In the genomic region with DNA sequence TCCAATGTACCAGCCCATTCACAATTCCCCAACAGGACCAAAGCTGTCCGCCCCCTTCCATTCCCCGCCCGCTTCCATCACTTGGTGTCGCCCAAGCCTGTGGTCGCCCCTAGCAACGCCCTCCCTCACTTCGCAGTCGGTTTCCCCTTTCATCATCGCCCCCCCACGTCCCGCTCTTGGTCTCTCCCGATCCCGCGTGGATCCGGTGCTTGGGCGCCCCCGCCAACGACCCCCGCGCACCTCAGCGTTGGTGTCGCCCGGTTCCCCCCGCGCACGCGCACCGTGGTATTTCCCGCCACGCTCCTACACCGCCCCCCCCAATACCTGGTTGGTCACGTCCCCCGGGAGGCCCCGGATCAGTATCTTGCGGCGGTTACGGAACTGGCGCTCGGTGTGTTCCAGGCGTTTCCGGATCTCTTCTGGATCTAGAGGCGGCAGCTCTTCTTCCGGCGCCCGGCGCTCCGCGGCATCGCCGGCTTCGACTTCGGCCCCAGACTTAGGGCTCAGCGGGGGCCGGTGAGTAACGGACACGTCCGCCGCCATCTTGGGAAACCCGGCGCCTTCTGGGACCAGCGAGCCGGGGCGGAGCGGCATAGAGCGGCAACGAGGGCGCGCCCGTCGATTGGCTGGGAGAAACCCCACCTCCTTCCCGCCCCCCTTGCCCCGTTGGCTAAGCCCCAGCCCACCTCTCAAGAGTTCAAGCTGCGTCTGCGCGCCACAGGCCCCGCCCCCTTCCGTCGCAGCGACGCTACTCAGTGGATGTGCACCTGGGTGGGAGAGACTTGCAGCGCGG, we compare ENCODE assay signal across 8 cellular contexts. TPM values are rescaled to one million over a fixed set of nuclear protein-coding genes. Genes with fewer than 3 reads are reported as not detected.
A peak's percentile ranks its signal among the peaks of the same experiment; 100 is the strongest.
DNase-seq lines count a peak whose midpoint lies in the region; ATAC-seq, FAIRE-seq and TF ChIP-seq lines count a peak whose summit lies in the region.

A gene with protein sequence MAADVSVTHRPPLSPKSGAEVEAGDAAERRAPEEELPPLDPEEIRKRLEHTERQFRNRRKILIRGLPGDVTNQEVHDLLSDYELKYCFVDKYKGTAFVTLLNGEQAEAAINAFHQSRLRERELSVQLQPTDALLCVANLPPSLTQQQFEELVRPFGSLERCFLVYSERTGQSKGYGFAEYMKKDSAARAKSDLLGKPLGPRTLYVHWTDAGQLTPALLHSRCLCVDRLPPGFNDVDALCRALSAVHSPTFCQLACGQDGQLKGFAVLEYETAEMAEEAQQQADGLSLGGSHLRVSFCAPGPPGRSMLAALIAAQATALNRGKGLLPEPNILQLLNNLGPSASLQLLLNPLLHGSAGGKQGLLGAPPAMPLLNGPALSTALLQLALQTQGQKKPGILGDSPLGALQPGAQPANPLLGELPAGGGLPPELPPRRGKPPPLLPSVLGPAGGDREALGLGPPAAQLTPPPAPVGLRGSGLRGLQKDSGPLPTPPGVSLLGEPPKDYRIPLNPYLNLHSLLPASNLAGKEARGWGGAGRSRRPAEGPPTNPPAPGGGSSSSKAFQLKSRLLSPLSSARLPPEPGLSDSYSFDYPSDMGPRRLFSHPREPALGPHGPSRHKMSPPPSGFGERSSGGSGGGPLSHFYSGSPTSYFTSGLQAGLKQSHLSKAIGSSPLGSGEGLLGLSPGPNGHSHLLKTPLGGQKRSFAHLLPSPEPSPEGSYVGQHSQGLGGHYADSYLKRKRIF (minus strand): TSS at position 565 of the 793 bp plus-strand sequence. CDS start 22 bp downstream, at position 543.

- H3K27me3 ChIP-seq in endothelial cell of umbilical vein (ENCODE audit: control insufficient read depth in 2 of 2, insufficient read depth in 2 of 2, low read length in 2 of 2) (no peaks in the 10 kb centered on the region), mononuclear cell (ENCODE audit: insufficient read depth, low read length) (no peaks in the 10 kb centered on the region)

- peak within 1 kb of the TSS; percentile 49 for H2AFZ ChIP-seq in endothelial cell of umbilical vein (ENCODE audit: low read depth, low read length)

- TF ChIP-seq EP300 in Ishikawa (IDR thresholded peaks at IDR 0.05; ENCODE audit: borderline replicate concordance) = peak; percentile 44; the same call in 1 of the 2 replicates

- POLR2A ChIA-PET in endothelial cell of umbilical vein (lab: Charles Lee) = interaction anchor here (0.5 to 2.2 kb wide), 8 partner anchors 10 to 227 kb away, joined by 3 to 13 read pairs (median 4); a partner anchor contains a TSS

- no peaks in the 10 kb centered on the region for H4K20me1 ChIP-seq in endothelial cell of umbilical vein (replicated peaks; ENCODE audit: control insufficient read depth, extremely low read depth, insufficient read depth, low read length)

- ATAC-seq in GM21619 (IDR thresholded peaks at IDR 0.05; ENCODE audit: unreplicated experiment) = peak; percentile 76

- BruUV-seq in endothelial cell of umbilical vein (replicated peaks; lab: Mats Ljungman, UMichigan) = no TSS peak

- dilution Hi-C loops in endothelial cell of umbilical vein (cut with MboI; ENCODE audit: extremely low pct_ligation_motif_present, low sequenced_read_pairs) = no loop called here

- no peaks in the 10 kb centered on the region for H3K9me3 ChIP-seq in endothelial cell of umbilical vein (replicated peaks; ENCODE audit: control insufficient read depth, insufficient read depth, low read length)
- H3K9me3 ChIP-seq in mononuclear cell (ENCODE audit: low read depth, low read length) = no peaks in the 10 kb centered on the region

- H3K27ac ChIP-seq in endothelial cell of umbilical vein (ENCODE audit: insufficient read depth, low read depth, low read length) = peak within 1 kb of the TSS; percentile 78

- peak within 1 kb of the TSS; percentile 31 to 71 (median 47) for H3K4me3 ChIP-seq in endothelial cell of umbilical vein (replicated peaks in 1 of 3; ENCODE audit: insufficient read depth in 1 of 3, low read depth in 1 of 3, low read length in 3 of 3)
- peak within 1 kb of the TSS; percentile 86 for H3K4me3 ChIP-seq in mononuclear cell (ENCODE audit: low read length)

- peak; percentile 83 for TF ChIP-seq POLR2A in endothelial cell of umbilical vein (IDR thresholded peaks at IDR 0.05; ENCODE audit: low read depth, low read length)

- peaks cover 23% of the 10 kb centered on the region for H3K79me2 ChIP-seq in endothelial cell of umbilical vein (ENCODE audit: control insufficient read depth, insufficient read depth, low read length)

- TF ChIP-seq RAD21 in Ishikawa (IDR thresholded peaks at IDR 0.05; ENCODE audit: low read depth) = no peak

- no peaks in the 10 kb centered on the region for H3K9me1 ChIP-seq in endothelial cell of umbilical vein (replicated peaks; ENCODE audit: control insufficient read depth, extremely low read depth, insufficient read depth, low read length)

- peaks cover 3 to 13% of the 10 kb centered on the region in 2 experiments for H3K36me3 ChIP-seq in endothelial cell of umbilical vein (ENCODE audit: control insufficient read depth in 2 of 2, extremely low read depth in 1 of 2, insufficient read depth in 2 of 2, low read length in 2 of 2)

- peak within 1 kb of the TSS; percentile 64 for H3K4me2 ChIP-seq in endothelial cell of umbilical vein (ENCODE audit: insufficient read depth, low read length)

- TF ChIP-seq CTCF in endothelial cell of umbilical vein (IDR thresholded peaks at IDR 0.05; ENCODE audit: extremely low read depth in 1 of 2, insufficient read depth in 1 of 2, low read depth in 1 of 2, low read length in 2 of 2) = no peak

- CTCF ChIA-PET in endothelial cell of umbilical vein (lab: Charles Lee) = interaction anchor here (0.6 to 3.5 kb wide), 9 partner anchors 12 to 83 kb away, joined by 3 to 23 read pairs (median 6); a partner anchor contains a TSS

- peak; percentile 99 for FAIRE-seq in endothelial cell of umbilical vein (lab: Jason Lieb, UNC)

- peaks cover 16% of the 10 kb centered on the region for H3K4me1 ChIP-seq in endothelial cell of umbilical vein (ENCODE audit: control insufficient read depth, extremely low read depth, insufficient read depth, low read length)
- H3K4me1 ChIP-seq in mononuclear cell (ENCODE audit: insufficient read depth, low read length) = peaks cover 49% of the 10 kb centered on the region

- DNase-seq in DMS153 treated with DMSO at 0.1 percent for 48 hours (lab: John Stamatoyannopoulos, UW; ENCODE audit: unreplicated experiment) = peak; percentile 94
- DNase-seq in OCI-M2 (lab: John Stamatoyannopoulos, UW; ENCODE audit: unreplicated experiment) = peak; percentile 100
- peak; percentile 97 for DNase-seq in activated T-cell treated with anti-CD3 and anti-CD28 coated beads for 24 hours (ENCODE audit: low read depth)
- peak; percentile 97 for DNase-seq in endothelial cell of umbilical vein (ENCODE audit: low read depth, low spot score)
- peak; percentile 98 for DNase-seq in stimulated activated CD8-positive, alpha-beta memory T cell treated with anti-CD3 and anti-CD28 coated beads, Interleukin-2, amount 100 ng/mL, for 48 hours (ENCODE audit: low read depth in 2 of 2)

- H3K9ac ChIP-seq in endothelial cell of umbilical vein (replicated peaks; ENCODE audit: extremely low read depth, insufficient read depth, low read length) = peak within 1 kb of the TSS; percentile 95

- intact Hi-C loops in endothelial cell of umbilical vein (cut with micrococcal nuclease) = loop anchor here (1.0 to 5.0 kb wide), 3 partner anchors 16 to 81 kb away; a partner anchor contains a TSS

TF ChIP-seq in Ishikawa, 13 proteins besides CTCF, POLR2A, EP300 and RAD21 (continues in another document):
- TF ChIP-seq TCF12 (IDR thresholded peaks at IDR 0.05; ENCODE audit: low read depth) (peak; percentile 67), YY1 (IDR thresholded peaks at IDR 0.05; ENCODE audit: low read depth) (peak; percentile 97), TAF1 (IDR thresholded peaks at IDR 0.05; ENCODE audit: low read depth) (peak; percentile 97), FOXM1 (IDR thresholded peaks at IDR 0.05; ENCODE audit: borderline replicate concordance, low read depth) (no peak; the same call in 1 of the 2 replicates), ZBTB7A (IDR thresholded peaks at IDR 0.05; ENCODE audit: low read depth) (peak; percentile 63; the same call in 1 of the 2 replicates), TEAD4 (IDR thresholded peaks at IDR 0.05) (no peak), EGR1 (IDR thresholded peaks at IDR 0.05) (peak; percentile 76), CEBPB (IDR thresholded peaks at IDR 0.05) (no peak; the same call in 1 of the 2 replicates)
- TF ChIP-seq, protein P1, sequence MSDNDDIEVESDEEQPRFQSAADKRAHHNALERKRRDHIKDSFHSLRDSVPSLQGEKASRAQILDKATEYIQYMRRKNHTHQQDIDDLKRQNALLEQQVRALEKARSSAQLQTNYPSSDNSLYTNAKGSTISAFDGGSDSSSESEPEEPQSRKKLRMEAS (IDR thresholded peaks at IDR 0.05) = peak; percentile 89

TF ChIP-seq in endothelial cell of umbilical vein, 7 proteins besides CTCF, POLR2A, EP300 and RAD21:
- TF ChIP-seq, protein P1 (IDR thresholded peaks at IDR 0.05; ENCODE audit: insufficient read depth, insufficient read length) = no peak
- no peak for TF ChIP-seq GATA2 (IDR thresholded peaks at IDR 0.05; ENCODE audit: insufficient read depth, insufficient read length, low read depth, low read length)
- peak; percentile 14 for TF ChIP-seq FOS (IDR thresholded peaks at IDR 0.05; ENCODE audit: borderline replicate concordance, insufficient read depth, low read length)
- TF ChIP-seq JUN (IDR thresholded peaks at IDR 0.05; ENCODE audit: borderline replicate concordance, insufficient read depth, insufficient read length, low read depth) = no peak
- no peak for TF ChIP-seq EZH2 (IDR thresholded peaks at IDR 0.05; ENCODE audit: borderline replicate concordance, low read depth, low read length, severe bottlenecking)
- TF ChIP-seq POLR2AphosphoS5 (IDR thresholded peaks at IDR 0.05; ENCODE audit: insufficient read depth, low read depth, low read length) = peak; percentile 65
- peak; percentile 4 for TF ChIP-seq MYC (IDR thresholded peaks at IDR 0.05; ENCODE audit: low read depth, low read length)

RNA-seq across cellular contexts. Expression of the gene that starts here (rescaled TPM):
- total RNA-seq in endothelial cell of umbilical vein (47.6 and 55.1 TPM in 2 replicates), mononuclear cell (9.6 TPM)
- 5.1 and 5.2 TPM in 2 replicates for polyA plus RNA-seq in endothelial cell of umbilical vein
- polyA plus RNA-seq in endothelial cell of umbilical vein (2011; cell fraction: cytosol; rRNA removed) = 8.1 and 9.9 TPM in 2 replicates
- polyA plus RNA-seq in endothelial cell of umbilical vein (2011; cell fraction: nucleus; rRNA removed) = 11.0 and 13.5 TPM in 2 replicates
- polyA plus RNA-seq in endothelial cell of umbilical vein (2012) = 15.4 and 18.9 TPM in 2 replicates
- polyA minus RNA-seq in endothelial cell of umbilical vein = 10.1 and 14.9 TPM in 2 replicates
- polyA minus RNA-seq in endothelial cell of umbilical vein (2011; cell fraction: cytosol; rRNA and poly(A)+ RNA removed) = 32.3 TPM
- polyA minus RNA-seq in endothelial cell of umbilical vein (2011; cell fraction: nucleus; rRNA and poly(A)+ RNA removed) = 10.6 and 19.1 TPM in 2 replicates

Comparison
In these comparisons a context has a peak if more than half of its experiments do, and no peak if none do; other contexts are left out.
1. Peak in every context shown above with its lines: DNase-seq, ATAC-seq, H3K4me3 ChIP-seq and H3K27ac ChIP-seq.